Comparison of ENCODE assay signal across 8 cellular contexts in genomic region chr9:137359850-137360249, GRCh38.
"Had no signal": no experiment of that assay in that cellular context is flagged by ENCODE, and none has a peak within 500 bp of the region (broad histone marks: within the 10 kb centered on the region; RNA-seq: fewer than 3 reads in every experiment).

No MANE protein-coding gene starts in this region.

- FAIRE-seq: G401.6, GM12878, GM12891, GM12892, GM18507, GM19239 had no signal

- H3K4me3 ChIP-seq: GM12878 had no signal

- DNase-seq: GDM1, GF-D8 had no signal

- ATAC-seq: GM12878 had no signal
